In genomic region chr3:195040773-195041520, GRCh38 we compare ENCODE assay signal across 15 cellular contexts.
DNase-seq lines count a peak whose midpoint lies in the region; ATAC-seq and TF ChIP-seq lines count a peak whose summit lies in the region.
"Had no signal": no experiment of that assay in that cellular context is flagged by ENCODE, and none has a peak within 500 bp of the region (broad histone marks: within the 10 kb centered on the region; RNA-seq: fewer than 3 reads in every experiment).

No MANE protein-coding gene starts in this region.

- POLR2A ChIA-PET in PC-9 (lab: Charles Lee; ENCODE audit: unreplicated experiment), result interaction anchor here (0.6 to 1.0 kb wide), 4 partner anchors 9 to 447 kb away, joined by 3 to 5 read pairs (median 4); no protein-coding TSS in a partner anchor

- H4K20me1 ChIP-seq in PC-9 (ENCODE audit: insufficient read depth) (no peaks in the 10 kb centered on the region), hepatocyte (ENCODE audit: insufficient read depth, poor library complexity, severe bottlenecking) (no peaks in the 10 kb centered on the region)

- no peak for TF ChIP-seq CTCF in PC-9 (conservative IDR thresholded peaks at IDR 0.05)
- no peak for TF ChIP-seq CTCF in thyroid gland (IDR thresholded peaks at IDR 0.05)
- no peak for TF ChIP-seq CTCF in hepatocyte (IDR thresholded peaks at IDR 0.05; ENCODE audit: poor library complexity)

- CTCF ChIA-PET in PC-9 (lab: Charles Lee), result interaction anchor here (0.7 kb wide), 1 partner anchor 66 kb away, joined by 4 read pairs; no protein-coding TSS in a partner anchor

- DNase-seq in activated CD4-positive, CD25-positive, alpha-beta regulatory T cell treated with anti-CD3 and anti-CD28 coated beads, Interleukin-2, amount 50 U/mL, for 72 hours, result peak; percentile 12
- peak; percentile 94 to 97 for DNase-seq in PC-9
- peak; percentile 13 for DNase-seq in iPS-NIHi7 (ENCODE audit: extremely low spot score)
- peak; percentile 58 to 66 for DNase-seq in thyroid gland
- DNase-seq in cortex of kidney (lab: John Stamatoyannopoulos, UW), result no peak
- no peak for DNase-seq in hepatocyte (ENCODE audit: low spot score)
- no peak for DNase-seq in SHP77 (lab: John Stamatoyannopoulos, UW)
- DNase-seq: activated CD4-positive, alpha-beta memory T cell treated with anti-CD3 and anti-CD28 coated beads, Interleukin-2, amount 10 ng/mL, durations not matched to agents 7 days and 5 days; amygdala; CD4-positive, CD25-positive, alpha-beta regulatory T cell; NCI-H345; stimulated activated CD4-positive, alpha-beta T cell treated with anti-CD3 and anti-CD28 coated beads, Interleukin-4, amount 100 ng/mL, for 1 hour; stimulated activated CD8-positive, alpha-beta memory T cell treated with anti-CD3 and anti-CD28 coated beads, Interleukin-4, amount 100 ng/mL, for 48 hours had no signal

- H2AFZ ChIP-seq in PC-9, result no peak overlapping the region
- no peak overlapping the region for H2AFZ ChIP-seq in hepatocyte

- H3K27me3 ChIP-seq in PC-9 (ENCODE audit: insufficient read depth, low read depth) (no peaks in the 10 kb centered on the region), thyroid gland (no peaks in the 10 kb centered on the region), hepatocyte (no peaks in the 10 kb centered on the region)
- H3K27me3 ChIP-seq: neutrophil had no signal

- 56 to 62% methylated on average over 10 of the region's 13 CpGs for WGBS in thyroid gland, 2 donors
- WGBS in hepatocyte (ENCODE audit: low lambda C conversion rate, missing lambda C conversion rate), result 85% methylated on average over 13 of the region's 13 CpGs

- H3K4me3 ChIP-seq in PC-9 (no peak overlapping the region), thyroid gland (replicated peaks in 1 of 3) (no peak overlapping the region), hepatocyte (no peak overlapping the region)

- H3F3A ChIP-seq in PC-9 (ENCODE audit: insufficient read depth, low read depth), result peaks cover 12% of the 10 kb centered on the region

- BruUV-seq in PC-9 (replicated peaks; lab: Mats Ljungman, UMichigan), result TSS peak; percentile 50

- no peak for TF ChIP-seq POLR2A in thyroid gland (IDR thresholded peaks at IDR 0.05)

- H3K9me2 ChIP-seq in PC-9 (ENCODE audit: insufficient read depth), result no peaks in the 10 kb centered on the region
- H3K9me2 ChIP-seq in hepatocyte (replicated peaks; ENCODE audit: insufficient read depth), result no peaks in the 10 kb centered on the region

- H3K36me3 ChIP-seq in PC-9 (ENCODE audit: low read depth), result no peaks in the 10 kb centered on the region
- no peaks in the 10 kb centered on the region for H3K36me3 ChIP-seq in thyroid gland
- no peaks in the 10 kb centered on the region for H3K36me3 ChIP-seq in hepatocyte (replicated peaks; ENCODE audit: insufficient read depth, low read depth)
- H3K36me3 ChIP-seq: neutrophil had no signal

- intact Hi-C loops in PC-9 (cut with micrococcal nuclease; ENCODE audit: unreplicated experiment), result loop anchor here (2.0 kb wide), 1 partner anchor 170 kb away; no protein-coding TSS in a partner anchor
- intact Hi-C loops in thyroid gland (cut with DNase I), result no loop called here

- no peaks in the 10 kb centered on the region for H3K9me3 ChIP-seq in PC-9 (ENCODE audit: insufficient read depth, low read depth)
- H3K9me3 ChIP-seq in thyroid gland, result no peaks in the 10 kb centered on the region
- H3K9me3 ChIP-seq in hepatocyte (ENCODE audit: low read depth), result no peaks in the 10 kb centered on the region
- H3K9me3 ChIP-seq: neutrophil had no signal

- H3K4me1 ChIP-seq in PC-9 (replicated peaks; ENCODE audit: insufficient read depth), result peaks cover 41% of the 10 kb centered on the region
- H3K4me1 ChIP-seq in thyroid gland, result no peaks in the 10 kb centered on the region
- no peaks in the 10 kb centered on the region for H3K4me1 ChIP-seq in hepatocyte (ENCODE audit: insufficient read depth)

- H3K79me2 ChIP-seq in PC-9 (ENCODE audit: low read depth) (no peaks in the 10 kb centered on the region), hepatocyte (no peaks in the 10 kb centered on the region)

- H3K4me2 ChIP-seq in PC-9 (peak overlapping the region; percentile 49), hepatocyte (no peak overlapping the region)

- peak overlapping the region; percentile 65 for H3K27ac ChIP-seq in PC-9
- no peak overlapping the region for H3K27ac ChIP-seq in thyroid gland
- H3K27ac ChIP-seq in hepatocyte, result no peak overlapping the region

- no peak for ATAC-seq in activated CD4-positive, CD25-positive, alpha-beta regulatory T cell treated with anti-CD3 and anti-CD28 coated beads, Interleukin-2, amount 50 U/mL, for 24 hours

Comparison
In these comparisons a context has a peak if more than half of its experiments do, and no peak if none do; other contexts are left out.
1. DNase-seq: peak in activated CD4-positive, CD25-positive, alpha-beta regulatory T cell treated with anti-CD3 and anti-CD28 coated beads, Interleukin-2, amount 50 U/mL, for 72 hours (single experiment), PC-9 (2 of 2), iPS-NIHi7 (single experiment) and thyroid gland (2 of 2); none in cortex of kidney (single experiment), hepatocyte (single experiment) and SHP77 (0 of 2).